8 cellular contexts compared by ENCODE assay signal in the genomic region with DNA sequence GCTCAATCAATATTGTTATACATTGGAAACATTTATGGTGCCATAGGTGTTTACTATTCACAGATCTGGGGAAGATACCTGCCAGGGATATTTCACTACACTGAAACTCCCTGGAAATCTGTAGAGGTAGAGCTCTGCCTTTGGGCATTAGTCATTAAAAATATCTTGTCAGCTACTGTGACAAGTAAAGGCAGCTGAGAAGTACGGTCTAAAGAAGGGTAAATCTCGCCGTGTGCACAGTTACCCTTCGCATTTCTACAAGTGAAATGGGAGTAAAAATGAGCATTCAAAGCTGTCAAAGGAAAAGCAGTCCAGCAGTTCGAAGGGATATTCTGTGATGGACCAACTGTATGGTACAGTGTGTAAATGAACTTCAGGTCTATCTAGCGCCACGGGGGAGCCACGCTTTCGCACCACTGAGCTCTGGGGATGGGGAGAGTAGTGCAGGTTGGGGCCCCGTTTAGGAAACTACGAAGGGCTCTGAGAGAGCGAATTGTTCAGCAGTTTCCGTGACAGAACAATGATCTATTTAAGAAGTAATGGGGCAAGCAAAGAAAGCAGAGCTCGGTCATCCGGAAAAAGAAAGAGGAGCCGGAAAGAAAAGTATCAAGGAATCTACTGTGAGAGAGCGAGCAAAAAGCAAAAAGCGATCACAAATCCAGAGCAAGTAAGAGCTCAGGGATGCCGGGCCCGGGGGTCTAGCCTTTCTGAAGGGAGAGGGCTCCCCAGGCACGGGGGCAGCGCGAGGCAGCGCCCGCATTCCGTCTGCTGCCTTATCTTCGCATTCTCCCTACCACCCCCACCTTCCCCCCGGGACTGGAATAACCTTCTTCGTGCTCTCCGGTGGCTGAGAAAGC.
A peak's percentile ranks its signal among the peaks of the same experiment; 100 is the strongest.
DNase-seq lines count a peak whose midpoint lies in the region; ATAC-seq and TF ChIP-seq lines count a peak whose summit lies in the region.

No MANE protein-coding gene starts in this region.

- peak overlapping the region; percentile 78 for H3K9ac ChIP-seq in mucosa of stomach (ENCODE audit: low read length)

- peak; percentile 7 for DNase-seq in NCI-H1092 (lab: John Stamatoyannopoulos, UW)
- DNase-seq in activated CD8-positive, alpha-beta memory T cell treated with anti-CD3 and anti-CD28 coated beads, Interleukin-2, amount 50 U/mL, for 1 hour (ENCODE audit: extremely low read depth), result peak; percentile 1
- peak; percentile 56 to 60 for DNase-seq in erythroblast (lab: John Stamatoyannopoulos, UW)
- DNase-seq in AML-193 (lab: John Stamatoyannopoulos, UW), result no peak

- no peaks in the 10 kb centered on the region for H3K9me3 Mint-ChIP-seq in stimulated activated naive CD8-positive, alpha-beta T cell treated with anti-CD3 and anti-CD28 coated beads, Interleukin-15, Interleukin-2, amounts not matched to agents 100 ng/mL and 50 ng/mL, for 24 hours

- H3K4me3 Mint-ChIP-seq in stimulated activated naive CD8-positive, alpha-beta T cell treated with anti-CD3 and anti-CD28 coated beads, Interleukin-15, Interleukin-2, amounts not matched to agents 100 ng/mL and 50 ng/mL, for 24 hours, result peak overlapping the region; percentile 100

- peak; percentile 27 for ATAC-seq in GM18907 (IDR thresholded peaks at IDR 0.05; ENCODE audit: unreplicated experiment)

- peaks cover 37% of the 10 kb centered on the region for H3K79me2 ChIP-seq in ACC112 (ENCODE audit: control insufficient read depth, insufficient read depth, low read length, unreplicated experiment)

- H3K36me3 ChIP-seq in ACC112 (ENCODE audit: insufficient read depth, low read length) (no peaks in the 10 kb centered on the region), mucosa of stomach (ENCODE audit: control insufficient read depth, insufficient read depth, low read length) (no peaks in the 10 kb centered on the region)

- H3K4me1 ChIP-seq in ACC112 (ENCODE audit: control insufficient read depth, insufficient read depth, low read length, unreplicated experiment), result peaks cover 25% of the 10 kb centered on the region
- peaks cover 11% of the 10 kb centered on the region for H3K4me1 ChIP-seq in mucosa of stomach (ENCODE audit: control insufficient read depth, insufficient read depth, low read length)

- H3K4me1 Mint-ChIP-seq in stimulated activated naive CD8-positive, alpha-beta T cell treated with anti-CD3 and anti-CD28 coated beads, Interleukin-15, Interleukin-2, amounts not matched to agents 100 ng/mL and 50 ng/mL, for 24 hours (ENCODE audit: low read depth), result peaks cover 39% of the 10 kb centered on the region

- H3K4me3 ChIP-seq in ACC112 (ENCODE audit: low read depth, low read length) (peak overlapping the region; percentile 97), mucosa of stomach (ENCODE audit: low read length) (peak overlapping the region; percentile 91)

- H3K27me3 ChIP-seq in ACC112 (ENCODE audit: insufficient read depth, low read length) (no peaks in the 10 kb centered on the region; the same call in 1 of the 2 replicates), mucosa of stomach (ENCODE audit: control insufficient read depth, insufficient read depth, low read length) (no peaks in the 10 kb centered on the region)

- H3K9me3 ChIP-seq in mucosa of stomach (ENCODE audit: control insufficient read depth, low read length), result no peaks in the 10 kb centered on the region

- H3K27ac ChIP-seq in ACC112 (ENCODE audit: low read depth, low read length), result peak overlapping the region; percentile 27

- peak overlapping the region; percentile 95 for H3K27ac Mint-ChIP-seq in stimulated activated naive CD8-positive, alpha-beta T cell treated with anti-CD3 and anti-CD28 coated beads, Interleukin-15, Interleukin-2, amounts not matched to agents 100 ng/mL and 50 ng/mL, for 24 hours

- H3K27me3 Mint-ChIP-seq in stimulated activated naive CD8-positive, alpha-beta T cell treated with anti-CD3 and anti-CD28 coated beads, Interleukin-15, Interleukin-2, amounts not matched to agents 100 ng/mL and 50 ng/mL, for 24 hours, result peaks cover 11% of the 10 kb centered on the region

- peak overlapping the region; percentile 95 for H2AFZ ChIP-seq in ACC112 (ENCODE audit: low read length, unreplicated experiment)

- peaks cover 2% of the 10 kb centered on the region for H3K36me3 Mint-ChIP-seq in stimulated activated naive CD8-positive, alpha-beta T cell treated with anti-CD3 and anti-CD28 coated beads, Interleukin-15, Interleukin-2, amounts not matched to agents 100 ng/mL and 50 ng/mL, for 24 hours (ENCODE audit: low read depth)

- TF ChIP-seq POLR2A in erythroblast (IDR thresholded peaks at IDR 0.05; ENCODE audit: low read length), result no peak

Comparison
In these comparisons a context has a peak if more than half of its experiments do, and no peak if none do; other contexts are left out.
1. DNase-seq: peak in NCI-H1092 (single experiment), activated CD8-positive, alpha-beta memory T cell treated with anti-CD3 and anti-CD28 coated beads, Interleukin-2, amount 50 U/mL, for 1 hour (single experiment) and erythroblast (2 of 2); none in AML-193 (0 of 2).